In genomic region chr9:77177894-77178794, GRCh38 we compare ENCODE assay signal across 8 cellular contexts. TPM values are rescaled to one million over a fixed set of nuclear protein-coding genes. Genes with fewer than 3 reads are reported as not detected.
A peak's percentile ranks its signal among the peaks of the same experiment; 100 is the strongest.
DNase-seq lines count a peak whose midpoint lies in the region; ATAC-seq and TF ChIP-seq lines count a peak whose summit lies in the region.

No MANE protein-coding gene starts in this region.

- peaks cover 23% of the 10 kb centered on the region for H3K4me1 Mint-ChIP-seq in T-helper 1 cell treated with Interleukin-12 subunit alpha and Interleukin-12 subunit beta and Interleukin-4 antibody, amounts not matched to agents 30 μg/mL and 1 μg/mL, for 36 hours (ENCODE audit: low read depth)

- peak overlapping the region; percentile 80 for H3K4me3 ChIP-seq in retinal pigment epithelial cell (ENCODE audit: low read length)

- H3K27ac Mint-ChIP-seq in T-helper 1 cell treated with Interleukin-12 subunit alpha and Interleukin-12 subunit beta and Interleukin-4 antibody, amounts not matched to agents 30 μg/mL and 1 μg/mL, for 36 hours, result peak overlapping the region; percentile 93

- H3K27ac ChIP-seq in angular gyrus (ENCODE audit: low read depth, low read length), result peak overlapping the region; percentile 66

- peak; percentile 24 for ATAC-seq in GM19395 (IDR thresholded peaks at IDR 0.05; ENCODE audit: unreplicated experiment)

- DNase-seq in AG20443 (ENCODE audit: low spot score), result peak; percentile 57
- peak; percentile 48 for DNase-seq in HT-29 (ENCODE audit: low spot score)
- peak; percentile 53 for DNase-seq in hepatic stellate cell (ENCODE audit: low spot score)
- DNase-seq in retinal pigment epithelial cell (ENCODE audit: low read depth), result no peak
- no peak for DNase-seq in mesenteric fat pad (ENCODE audit: low spot score)

- no peaks in the 10 kb centered on the region for H3K9me3 Mint-ChIP-seq in T-helper 1 cell treated with Interleukin-12 subunit alpha and Interleukin-12 subunit beta and Interleukin-4 antibody, amounts not matched to agents 30 μg/mL and 1 μg/mL, for 36 hours

- no peak for TF ChIP-seq CTCF in retinal pigment epithelial cell (conservative IDR thresholded peaks at IDR 0.05; ENCODE audit: low read depth, low read length)

- H3K4me3 Mint-ChIP-seq in T-helper 1 cell treated with Interleukin-12 subunit alpha and Interleukin-12 subunit beta and Interleukin-4 antibody, amounts not matched to agents 30 μg/mL and 1 μg/mL, for 36 hours, result peak overlapping the region; percentile 95

- peaks cover 2% of the 10 kb centered on the region for H3K36me3 Mint-ChIP-seq in T-helper 1 cell treated with Interleukin-12 subunit alpha and Interleukin-12 subunit beta and Interleukin-4 antibody, amounts not matched to agents 30 μg/mL and 1 μg/mL, for 36 hours (ENCODE audit: low read depth)

- H3K27me3 Mint-ChIP-seq in T-helper 1 cell treated with Interleukin-12 subunit alpha and Interleukin-12 subunit beta and Interleukin-4 antibody, amounts not matched to agents 30 μg/mL and 1 μg/mL, for 36 hours (ENCODE audit: low read depth), result peaks cover 15% of the 10 kb centered on the region

RNA-seq across cellular contexts. Expression of gene VPS13A, which starts 0.8 kb away (rescaled TPM):
- total RNA-seq in HT-29 (2014; rRNA removed; shearing (Covaris generic)), result 10.0 and 13.8 TPM in 2 replicates
- total RNA-seq in mesenteric fat pad, result 26.8 TPM

Comparison
In these comparisons a context has a peak if more than half of its experiments do, and no peak if none do; other contexts are left out.
1. DNase-seq: peak in AG20443 (single experiment), HT-29 (single experiment) and hepatic stellate cell (single experiment); none in retinal pigment epithelial cell (single experiment) and mesenteric fat pad (single experiment).